ENCODE assay signal across 1 cellular context in genomic region chr5:43428034-43428712, GRCh38.
TF ChIP-seq lines count a peak whose summit lies in the region.

No MANE protein-coding gene starts in this region.

TF ChIP-seq in HEK293, 187 proteins besides CTCF, POLR2A, EP300 and RAD21:
- no peak for TF ChIP-seq ZNF394 (tag by site-specific recombination; IDR thresholded peaks at IDR 0.05; ENCODE audit: borderline replicate concordance)
- no peak for TF ChIP-seq ZNF776 (tag by site-specific recombination; IDR thresholded peaks at IDR 0.05; ENCODE audit: borderline replicate concordance)
- peak; percentile 34 for TF ChIP-seq ZIC2 (tag by site-specific recombination; IDR thresholded peaks at IDR 0.05)
- no peak for TF ChIP-seq ZNF837 (tag by site-specific recombination; IDR thresholded peaks at IDR 0.05)
- no peak for TF ChIP-seq ZSCAN4 (tag by site-specific recombination; IDR thresholded peaks at IDR 0.05)
- TF ChIP-seq ZSCAN18 (tag by site-specific recombination; IDR thresholded peaks at IDR 0.05): no peak
- no peak for TF ChIP-seq ZNF24 (tag by site-specific recombination; IDR thresholded peaks at IDR 0.05)
